8 cellular contexts compared by ENCODE assay signal in the genomic region with DNA sequence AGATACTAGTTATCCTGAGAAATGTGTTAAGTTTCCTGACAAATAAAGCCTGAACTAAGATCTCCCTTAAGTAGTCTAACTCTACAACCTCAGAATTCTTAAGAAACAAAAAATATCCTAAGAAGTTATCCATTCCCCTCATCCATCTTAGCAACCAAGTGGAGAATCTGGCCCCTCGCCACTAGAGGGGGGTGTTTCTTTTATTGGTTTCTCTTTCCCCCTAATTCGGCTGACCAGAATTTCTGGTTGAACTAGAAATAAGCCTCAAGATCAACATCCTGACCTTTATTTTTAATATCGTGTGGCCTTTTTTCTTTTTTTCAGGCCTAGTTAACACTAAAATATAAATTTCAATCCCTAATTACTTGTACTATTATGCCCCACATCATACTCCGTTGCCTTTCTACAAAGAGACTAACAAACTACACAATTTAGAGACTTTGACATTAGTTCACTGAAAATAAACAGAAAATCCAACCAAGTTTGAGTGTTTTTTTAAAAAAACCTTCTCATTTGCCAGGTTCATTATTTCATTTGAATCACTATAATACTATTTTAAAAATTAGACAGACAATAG. TPM values are rescaled to one million over a fixed set of nuclear protein-coding genes. Genes with fewer than 3 reads are reported as not detected.
DNase-seq lines count a peak whose midpoint lies in the region; ATAC-seq and TF ChIP-seq lines count a peak whose summit lies in the region.

No MANE protein-coding gene starts in this region.

- H3K4me1 Mint-ChIP-seq in activated T-cell treated with anti-CD3 and anti-CD28 coated beads, Interleukin-2, amount 50 U/mL, for 24 hours (ENCODE audit: low read depth), result peaks cover 38% of the 10 kb centered on the region

- no peak for ATAC-seq in activated CD4-positive, CD25-positive, alpha-beta regulatory T cell treated with anti-CD3 and anti-CD28 coated beads, Interleukin-2, amount 50 U/mL, for 24 hours
- ATAC-seq in HG03354 (IDR thresholded peaks at IDR 0.05; ENCODE audit: poor library complexity, severe bottlenecking, unreplicated experiment) (peak; percentile 81), omental fat pad (ENCODE audit: low FRiP score) (peak; percentile 67)

- TF ChIP-seq CTCF in fibroblast of the aortic adventitia (IDR thresholded peaks at IDR 0.05; ENCODE audit: insufficient read depth, low read length), result peak; percentile 74
- TF ChIP-seq CTCF in omental fat pad (IDR thresholded peaks at IDR 0.05), result no peak

- H3K4me3 Mint-ChIP-seq in activated T-cell treated with anti-CD3 and anti-CD28 coated beads, Interleukin-2, amount 50 U/mL, for 24 hours, result no peak overlapping the region

- no peaks in the 10 kb centered on the region for H3K36me3 Mint-ChIP-seq in activated T-cell treated with anti-CD3 and anti-CD28 coated beads, Interleukin-2, amount 50 U/mL, for 24 hours (ENCODE audit: low read depth)

- DNase-seq in activated CD4-positive, CD25-positive, alpha-beta regulatory T cell treated with anti-CD3 and anti-CD28 coated beads, Interleukin-2, amount 50 U/mL, for 16 hours (ENCODE audit: low read depth, low spot score), result peak; percentile 54
- DNase-seq in NOMO-1 (lab: John Stamatoyannopoulos, UW; ENCODE audit: unreplicated experiment in 2 of 2) (peak; percentile 33 to 61), fibroblast of the aortic adventitia (ENCODE audit: low read depth) (peak; percentile 73), omental fat pad (ENCODE audit: low spot score) (peak; percentile 51), occipital lobe (lab: John Stamatoyannopoulos, UW) (no peak)
- peak; percentile 66 for DNase-seq in activated T-cell treated with anti-CD3 and anti-CD28 coated beads, Interleukin-2, amount 50 U/mL, for 24 hours

- H3K4me3 ChIP-seq in fibroblast of the aortic adventitia (ENCODE audit: low read depth, low read length), result no peak overlapping the region

- H3K27ac Mint-ChIP-seq in activated T-cell treated with anti-CD3 and anti-CD28 coated beads, Interleukin-2, amount 50 U/mL, for 24 hours, result no peak overlapping the region

- H3K9me3 Mint-ChIP-seq in activated T-cell treated with anti-CD3 and anti-CD28 coated beads, Interleukin-2, amount 50 U/mL, for 24 hours, result no peaks in the 10 kb centered on the region

- H3K27me3 Mint-ChIP-seq in activated T-cell treated with anti-CD3 and anti-CD28 coated beads, Interleukin-2, amount 50 U/mL, for 24 hours, result no peaks in the 10 kb centered on the region

RNA-seq across cellular contexts. Expression of a gene that starts 14.3 kb away (rescaled TPM):
- total RNA-seq in fibroblast of the aortic adventitia (ENCODE audit: low replicate concordance) (1.1 and 1.5 TPM in 2 replicates), omental fat pad (100 to 1,000 TPM in 1 of 4 donors, 10 to 100 TPM in 3; 12.4 to 216 (median 26.3) TPM), occipital lobe (8.7 TPM)

Comparison
In these comparisons a context has a peak if more than half of its experiments do, and no peak if none do; other contexts are left out.
1. ATAC-seq: peak in HG03354 (single experiment) and omental fat pad (single experiment); none in activated CD4-positive, CD25-positive, alpha-beta regulatory T cell treated with anti-CD3 and anti-CD28 coated beads, Interleukin-2, amount 50 U/mL, for 24 hours (0 of 2).